1 cellular context compared by ENCODE assay signal in genomic region chr2:180980185-180980942, GRCh38.
TF ChIP-seq lines count a peak whose summit lies in the region.

Gene UBE2E3 (plus strand): TSS chr2:180980605. CDS start chr2:180982043, 1,438 bp downstream.

TF ChIP-seq in HepG2, 621 proteins besides CTCF, POLR2A, EP300 and RAD21 (continued from another document and continues in another):
- TF ChIP-seq ZNF710 (CRISPR knock-in tag; IDR thresholded peaks at IDR 0.05; ENCODE audit: borderline replicate concordance) (no peak), ZNF407 (CRISPR knock-in tag; IDR thresholded peaks at IDR 0.05; ENCODE audit: not compliant biosample characterization) (no peak), SMARCE1 (IDR thresholded peaks at IDR 0.05; ENCODE audit: borderline replicate concordance) (no peak), RXRA (CRISPR knock-in tag; IDR thresholded peaks at IDR 0.05) (no peak; the same call in 1 of the 2 replicates), ZNF879 (CRISPR knock-in tag; IDR thresholded peaks at IDR 0.05) (no peak), NPAS2 (CRISPR knock-in tag; IDR thresholded peaks at IDR 0.05; ENCODE audit: borderline replicate concordance) (no peak), ZNF383 (CRISPR knock-in tag; IDR thresholded peaks at IDR 0.05; ENCODE audit: borderline replicate concordance) (no peak), EHMT2 (IDR thresholded peaks at IDR 0.05; ENCODE audit: borderline replicate concordance, low read depth, low read length) (no peak), GATAD2A (CRISPR knock-in tag; IDR thresholded peaks at IDR 0.05) (no peak), ZNF24 (IDR thresholded peaks at IDR 0.05) (no peak; the same call in 1 of the 2 replicates), NONO (IDR thresholded peaks at IDR 0.05) (no peak), NONO (CRISPR knock-in tag; conservative IDR thresholded peaks at IDR 0.05) (peak; percentile 55; the same call in 1 of the 2 replicates), TOE1 (CRISPR knock-in tag; IDR thresholded peaks at IDR 0.05) (0 out of 2 replicates have a peak, but pooled peaks have one; percentile 16), SIX4 (CRISPR knock-in tag; IDR thresholded peaks at IDR 0.05) (no peak), TBL1XR1 (IDR thresholded peaks at IDR 0.05; ENCODE audit: borderline replicate concordance, low read length, partially characterized antibody) (no peak), ZKSCAN8 (CRISPR knock-in tag; IDR thresholded peaks at IDR 0.05; ENCODE audit: borderline replicate concordance) (no peak), U2AF2 (IDR thresholded peaks at IDR 0.05; ENCODE audit: low read depth, low read length) (no peak), NFAT5 (CRISPR knock-in tag; IDR thresholded peaks at IDR 0.05) (peak; percentile 57), ZNF660 (CRISPR knock-in tag; IDR thresholded peaks at IDR 0.05; ENCODE audit: borderline replicate concordance, low read depth) (no peak), NCOA1 (CRISPR knock-in tag; IDR thresholded peaks at IDR 0.05) (no peak), ZNF709 (CRISPR knock-in tag; IDR thresholded peaks at IDR 0.05) (peak; percentile 66; the same call in 1 of the 2 replicates), ZFP82 (CRISPR knock-in tag; IDR thresholded peaks at IDR 0.05; ENCODE audit: borderline replicate concordance) (no peak), MBNL3 (CRISPR knock-in tag; conservative IDR thresholded peaks at IDR 0.05) (no peak), GMEB1 (CRISPR knock-in tag; IDR thresholded peaks at IDR 0.05; ENCODE audit: borderline replicate concordance) (peak; percentile 5; the same call in 1 of the 2 replicates), RNF219 (CRISPR knock-in tag; IDR thresholded peaks at IDR 0.05) (no peak), ZNF790 (CRISPR knock-in tag; IDR thresholded peaks at IDR 0.05; ENCODE audit: borderline replicate concordance) (no peak), ZNF143 (CRISPR knock-in tag; IDR thresholded peaks at IDR 0.05) (peak; percentile 40; the same call in 1 of the 2 replicates), JARID2 (CRISPR knock-in tag; IDR thresholded peaks at IDR 0.05; ENCODE audit: insufficient replicate concordance) (no peak), GLI4 (CRISPR knock-in tag; IDR thresholded peaks at IDR 0.05; ENCODE audit: borderline replicate concordance) (no peak), ZNF496 (CRISPR knock-in tag; IDR thresholded peaks at IDR 0.05; ENCODE audit: insufficient replicate concordance) (no peak), SNRNP70 (IDR thresholded peaks at IDR 0.05; ENCODE audit: low read depth, low read length) (no peak), TFDP2 (CRISPR knock-in tag; IDR thresholded peaks at IDR 0.05) (peak; percentile 63; the same call in 1 of the 2 replicates), NKX3-1 (CRISPR knock-in tag; IDR thresholded peaks at IDR 0.05) (no peak; the same call in 1 of the 2 replicates), STAG1 (CRISPR knock-in tag; IDR thresholded peaks at IDR 0.05) (no peak), PCBP2 (optimal IDR thresholded peaks at IDR 0.05; ENCODE audit: low read depth, low read length, poor library complexity, severe bottlenecking) (no peak), ZFYVE20 (CRISPR knock-in tag; IDR thresholded peaks at IDR 0.05; ENCODE audit: borderline replicate concordance, low read depth) (no peak), BRCA1 (CRISPR knock-in tag; IDR thresholded peaks at IDR 0.05) (no peak), HHEX (CRISPR knock-in tag; IDR thresholded peaks at IDR 0.05) (no peak), ZNF749 (CRISPR knock-in tag; IDR thresholded peaks at IDR 0.05; ENCODE audit: borderline replicate concordance) (peak; percentile 76; the same call in 1 of the 2 replicates), ZFP90 (CRISPR knock-in tag; IDR thresholded peaks at IDR 0.05; ENCODE audit: borderline replicate concordance) (no peak; the same call in 1 of the 2 replicates), PRMT3 (CRISPR knock-in tag; IDR thresholded peaks at IDR 0.05; ENCODE audit: borderline replicate concordance, low read depth) (no peak), NR2F1 (CRISPR knock-in tag; IDR thresholded peaks at IDR 0.05) (no peak)
- TF ChIP-seq, protein P1, sequence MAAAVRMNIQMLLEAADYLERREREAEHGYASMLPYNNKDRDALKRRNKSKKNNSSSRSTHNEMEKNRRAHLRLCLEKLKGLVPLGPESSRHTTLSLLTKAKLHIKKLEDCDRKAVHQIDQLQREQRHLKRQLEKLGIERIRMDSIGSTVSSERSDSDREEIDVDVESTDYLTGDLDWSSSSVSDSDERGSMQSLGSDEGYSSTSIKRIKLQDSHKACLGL (CRISPR knock-in tag; IDR thresholded peaks at IDR 0.05) = no peak
